25 cellular contexts compared by ENCODE assay signal in the genomic region with DNA sequence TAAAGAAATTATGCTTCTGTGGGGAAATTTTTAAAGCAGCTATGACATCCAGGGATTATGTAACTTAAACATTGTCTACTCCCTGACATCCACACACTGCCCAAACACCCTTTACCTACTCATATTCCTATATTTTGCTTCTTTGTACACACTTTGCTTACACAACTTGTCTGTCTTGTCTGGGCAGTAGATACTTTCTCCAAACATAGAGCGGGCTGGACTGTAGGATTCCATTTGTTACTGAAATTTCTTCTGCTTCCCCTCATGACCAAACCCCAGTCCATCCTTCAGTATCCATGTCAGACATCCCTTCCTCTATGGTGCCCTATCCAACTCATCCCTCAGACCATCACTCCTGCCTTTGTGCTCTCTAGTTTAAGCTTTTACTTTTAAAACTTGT.
"Had no signal": no experiment of that assay in that cellular context is flagged by ENCODE, and none has a peak within 500 bp of the region (broad histone marks: within the 10 kb centered on the region; RNA-seq: fewer than 3 reads in every experiment).

No MANE protein-coding gene starts in this region.

- DNase-seq: activated CD4-positive, alpha-beta memory T cell treated with anti-CD3 and anti-CD28 coated beads, Interleukin-2, amount 10 ng/mL, durations not matched to agents 7 days and 5 days; activated CD4-positive, alpha-beta T cell treated with anti-CD3 and anti-CD28 coated beads for 1 hour; activated CD4-positive, alpha-beta T cell treated with anti-CD3 and anti-CD28 coated beads, Interleukin-2, amount 10 ng/mL, durations not matched to agents 7 days and 5 days; activated CD8-positive, alpha-beta memory T cell treated with anti-CD3 and anti-CD28 coated beads, Interleukin-2, amount 50 U/mL, for 48 hours; activated naive CD4-positive, alpha-beta T cell treated with anti-CD3 and anti-CD28 coated beads, Interleukin-2, amount 10 ng/mL, durations not matched to agents 7 days and 5 days; activated T-cell treated with anti-CD3 and anti-CD28 coated beads, Interleukin-2, amount 50 U/mL, for 24 hours; amniotic stem cell; brain microvascular endothelial cell; cortex of kidney; esophagus squamous epithelium; foreskin melanocyte; midbrain; naive thymus-derived CD4-positive, alpha-beta T cell; occipital lobe; spleen; stimulated activated naive CD4-positive, alpha-beta T cell treated with Interleukin-2 at 50 U/mL for 16 hours; SW 1271; T-helper 17 cell; T1000 had no signal

- ATAC-seq: naive thymus-derived CD4-positive, alpha-beta T cell; T-helper 17 cell; WTC11 had no signal

- H3K4me3 ChIP-seq: esophagus squamous epithelium, neural progenitor cell, right atrium auricular region, spleen, upper lobe of left lung had no signal

- H3K36me3 ChIP-seq: brain microvascular endothelial cell, esophagus squamous epithelium, neural progenitor cell, right atrium auricular region, spleen, upper lobe of left lung had no signal

- H3K27me3 ChIP-seq: brain microvascular endothelial cell, esophagus squamous epithelium, neural progenitor cell, right atrium auricular region, spleen, upper lobe of left lung had no signal

- FAIRE-seq: astrocyte had no signal

- H3K27ac ChIP-seq: brain microvascular endothelial cell, neural progenitor cell, parathyroid adenoma, right atrium auricular region, spleen had no signal

- H3K9me3 ChIP-seq: esophagus squamous epithelium, right atrium auricular region, spleen, upper lobe of left lung had no signal

- H3K4me1 ChIP-seq: neural progenitor cell had no signal

- H3K9ac ChIP-seq: neural progenitor cell, parathyroid adenoma had no signal

- H3K4me2 ChIP-seq: neural progenitor cell had no signal

- H2AFZ ChIP-seq: neural progenitor cell, parathyroid adenoma had no signal
